In genomic region chr14:68312884-68313725, GRCh38 we compare ENCODE assay signal across 10 cellular contexts.
DNase-seq lines count a peak whose midpoint lies in the region; ATAC-seq and TF ChIP-seq lines count a peak whose summit lies in the region.
"Had no signal": no experiment of that assay in that cellular context is flagged by ENCODE, and none has a peak within 500 bp of the region (broad histone marks: within the 10 kb centered on the region; RNA-seq: fewer than 3 reads in every experiment).

No MANE protein-coding gene starts in this region.

- H3K9ac ChIP-seq in trophoblast cell (ENCODE audit: low read length) = no peak overlapping the region

- no peaks in the 10 kb centered on the region for H3K79me2 ChIP-seq in trophoblast cell (ENCODE audit: control insufficient read depth, insufficient read depth, low read length, poor library complexity)

- H3K14ac ChIP-seq in trophoblast cell (ENCODE audit: low read length) = peak overlapping the region; percentile 32

- H3K4me1 ChIP-seq in trophoblast cell (ENCODE audit: control insufficient read depth in 1 of 2, insufficient read depth in 2 of 2, low read length in 2 of 2) (peaks cover 6 to 10% of the 10 kb centered on the region in 2 experiments), right atrium auricular region (no peaks in the 10 kb centered on the region)

- peak overlapping the region; percentile 57 for H4K91ac ChIP-seq in trophoblast cell (ENCODE audit: low read depth, low read length)

- peak overlapping the region; percentile 1 for H2BK5ac ChIP-seq in trophoblast cell (ENCODE audit: low read depth, low read length, poor library complexity)

- H3K27me3 ChIP-seq in trophoblast cell (ENCODE audit: insufficient read depth, low read length) = no peaks in the 10 kb centered on the region
- H3K27me3 ChIP-seq in right atrium auricular region = no peaks in the 10 kb centered on the region
- H3K27me3 ChIP-seq: spleen had no signal

- DNase-seq in trophoblast cell (no peak), HK-2 (ENCODE audit: unreplicated experiment) (no peak), hepatic stellate cell (ENCODE audit: low spot score) (no peak), right atrium auricular region (ENCODE audit: low spot score) (no peak), SIG-M5 treated with dmso at 0.1 percent for 504 hours (lab: John Stamatoyannopoulos, UW; ENCODE audit: unreplicated experiment) (no peak)
- DNase-seq: aorta, spleen had no signal

- H3K27ac ChIP-seq in trophoblast cell (ENCODE audit: low read depth, low read length) (no peak overlapping the region), right atrium auricular region (no peak overlapping the region)

- no CpG with 5 or more reads among the region's 9 CpGs for WGBS in trophoblast cell (ENCODE audit: extremely low coverage, insufficient coverage, insufficient read length)

- H3K79me1 ChIP-seq in trophoblast cell (ENCODE audit: low read length) = peaks cover 6% of the 10 kb centered on the region

- no peak overlapping the region for H4K8ac ChIP-seq in trophoblast cell (ENCODE audit: low read depth, low read length)

- TF ChIP-seq CTCF in right atrium auricular region (IDR thresholded peaks at IDR 0.05) = no peak

- H3K23ac ChIP-seq in trophoblast cell (ENCODE audit: low read length) = no peak overlapping the region

- H3K4ac ChIP-seq in trophoblast cell (ENCODE audit: low read depth, low read length) = no peak overlapping the region

- peak overlapping the region; percentile 54 for H2BK120ac ChIP-seq in trophoblast cell (ENCODE audit: insufficient read depth, low read length, poor library complexity)

- H3K9me3 ChIP-seq in trophoblast cell (ENCODE audit: insufficient read depth, low read depth, low read length) (no peaks in the 10 kb centered on the region), right atrium auricular region (no peaks in the 10 kb centered on the region)
- H3K9me3 ChIP-seq: spleen had no signal

- ATAC-seq in GM18870 (IDR thresholded peaks at IDR 0.05; ENCODE audit: unreplicated experiment) (peak; percentile 89), GM21619 (IDR thresholded peaks at IDR 0.05; ENCODE audit: unreplicated experiment) (peak; percentile 93), HG03520 (IDR thresholded peaks at IDR 0.05; ENCODE audit: unreplicated experiment) (peak; percentile 86)

- H2AK5ac ChIP-seq in trophoblast cell (ENCODE audit: low read length) = no peak overlapping the region

- H3K36me3 ChIP-seq in trophoblast cell (ENCODE audit: control insufficient read depth in 1 of 2, insufficient read depth in 2 of 2, low read length in 2 of 2) = no peaks in the 10 kb centered on the region
- H3K36me3 ChIP-seq in right atrium auricular region = no peaks in the 10 kb centered on the region
- H3K36me3 ChIP-seq: spleen had no signal

- no peak overlapping the region for H3K4me3 ChIP-seq in trophoblast cell (ENCODE audit: low read depth, low read length)
- H3K4me3 ChIP-seq in right atrium auricular region = no peak overlapping the region
- H3K4me3 ChIP-seq: spleen had no signal

- H2BK12ac ChIP-seq in trophoblast cell (ENCODE audit: low read length) = peak overlapping the region; percentile 91

- no peak overlapping the region for H3K4me2 ChIP-seq in trophoblast cell (ENCODE audit: low read length)

- no peak overlapping the region for H4K12ac ChIP-seq in trophoblast cell (ENCODE audit: low read depth, low read length)

- peak overlapping the region; percentile 23 for H2AFZ ChIP-seq in trophoblast cell (ENCODE audit: insufficient read depth, low read length, poor library complexity)

- peak overlapping the region; percentile 56 for H3K18ac ChIP-seq in trophoblast cell (ENCODE audit: low read length)
